ENCODE assay signal across 1 cellular context in the genomic region with DNA sequence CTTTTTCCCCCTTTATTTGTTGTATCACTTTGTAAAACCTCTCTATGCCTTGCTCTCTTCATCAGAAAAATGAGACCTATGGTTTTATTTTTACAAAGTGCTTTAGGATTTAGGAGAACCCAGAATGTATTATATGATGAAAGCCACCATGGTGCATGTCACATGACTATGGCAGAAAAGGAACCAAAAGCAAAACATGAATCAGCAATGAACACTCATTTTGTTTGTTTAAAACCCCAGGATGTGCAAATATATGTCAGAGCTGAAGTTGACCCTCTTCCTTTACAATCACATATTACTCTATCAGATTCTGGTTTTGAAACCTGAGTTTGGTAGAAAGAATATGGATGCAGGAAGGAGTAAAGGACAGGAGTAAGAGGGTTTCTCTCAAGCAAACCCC.
TF ChIP-seq lines count a peak whose summit lies in the region.

No MANE protein-coding gene starts in this region.

TF ChIP-seq in SK-N-SH treated with all-trans-retinoic acid at 6 μM for 48 hours, 23 proteins besides CTCF, POLR2A, EP300 and RAD21:
- TF ChIP-seq, protein P1, sequence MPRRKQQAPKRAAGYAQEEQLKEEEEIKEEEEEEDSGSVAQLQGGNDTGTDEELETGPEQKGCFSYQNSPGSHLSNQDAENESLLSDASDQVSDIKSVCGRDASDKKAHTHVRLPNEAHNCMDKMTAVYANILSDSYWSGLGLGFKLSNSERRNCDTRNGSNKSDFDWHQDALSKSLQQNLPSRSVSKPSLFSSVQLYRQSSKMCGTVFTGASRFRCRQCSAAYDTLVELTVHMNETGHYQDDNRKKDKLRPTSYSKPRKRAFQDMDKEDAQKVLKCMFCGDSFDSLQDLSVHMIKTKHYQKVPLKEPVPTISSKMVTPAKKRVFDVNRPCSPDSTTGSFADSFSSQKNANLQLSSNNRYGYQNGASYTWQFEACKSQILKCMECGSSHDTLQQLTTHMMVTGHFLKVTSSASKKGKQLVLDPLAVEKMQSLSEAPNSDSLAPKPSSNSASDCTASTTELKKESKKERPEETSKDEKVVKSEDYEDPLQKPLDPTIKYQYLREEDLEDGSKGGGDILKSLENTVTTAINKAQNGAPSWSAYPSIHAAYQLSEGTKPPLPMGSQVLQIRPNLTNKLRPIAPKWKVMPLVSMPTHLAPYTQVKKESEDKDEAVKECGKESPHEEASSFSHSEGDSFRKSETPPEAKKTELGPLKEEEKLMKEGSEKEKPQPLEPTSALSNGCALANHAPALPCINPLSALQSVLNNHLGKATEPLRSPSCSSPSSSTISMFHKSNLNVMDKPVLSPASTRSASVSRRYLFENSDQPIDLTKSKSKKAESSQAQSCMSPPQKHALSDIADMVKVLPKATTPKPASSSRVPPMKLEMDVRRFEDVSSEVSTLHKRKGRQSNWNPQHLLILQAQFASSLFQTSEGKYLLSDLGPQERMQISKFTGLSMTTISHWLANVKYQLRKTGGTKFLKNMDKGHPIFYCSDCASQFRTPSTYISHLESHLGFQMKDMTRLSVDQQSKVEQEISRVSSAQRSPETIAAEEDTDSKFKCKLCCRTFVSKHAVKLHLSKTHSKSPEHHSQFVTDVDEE (CRISPR knock-in tag; IDR thresholded peaks at IDR 0.05): no peak
- TF ChIP-seq, protein P2, sequence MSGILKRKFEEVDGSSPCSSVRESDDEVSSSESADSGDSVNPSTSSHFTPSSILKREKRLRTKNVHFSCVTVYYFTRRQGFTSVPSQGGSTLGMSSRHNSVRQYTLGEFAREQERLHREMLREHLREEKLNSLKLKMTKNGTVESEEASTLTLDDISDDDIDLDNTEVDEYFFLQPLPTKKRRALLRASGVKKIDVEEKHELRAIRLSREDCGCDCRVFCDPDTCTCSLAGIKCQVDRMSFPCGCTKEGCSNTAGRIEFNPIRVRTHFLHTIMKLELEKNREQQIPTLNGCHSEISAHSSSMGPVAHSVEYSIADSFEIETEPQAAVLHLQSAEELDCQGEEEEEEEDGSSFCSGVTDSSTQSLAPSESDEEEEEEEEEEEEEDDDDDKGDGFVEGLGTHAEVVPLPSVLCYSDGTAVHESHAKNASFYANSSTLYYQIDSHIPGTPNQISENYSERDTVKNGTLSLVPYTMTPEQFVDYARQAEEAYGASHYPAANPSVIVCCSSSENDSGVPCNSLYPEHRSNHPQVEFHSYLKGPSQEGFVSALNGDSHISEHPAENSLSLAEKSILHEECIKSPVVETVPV (CRISPR knock-in tag; IDR thresholded peaks at IDR 0.05): no peak
- no peak for TF ChIP-seq ZFP30 (CRISPR knock-in tag; IDR thresholded peaks at IDR 0.05)
- TF ChIP-seq, protein P3, sequence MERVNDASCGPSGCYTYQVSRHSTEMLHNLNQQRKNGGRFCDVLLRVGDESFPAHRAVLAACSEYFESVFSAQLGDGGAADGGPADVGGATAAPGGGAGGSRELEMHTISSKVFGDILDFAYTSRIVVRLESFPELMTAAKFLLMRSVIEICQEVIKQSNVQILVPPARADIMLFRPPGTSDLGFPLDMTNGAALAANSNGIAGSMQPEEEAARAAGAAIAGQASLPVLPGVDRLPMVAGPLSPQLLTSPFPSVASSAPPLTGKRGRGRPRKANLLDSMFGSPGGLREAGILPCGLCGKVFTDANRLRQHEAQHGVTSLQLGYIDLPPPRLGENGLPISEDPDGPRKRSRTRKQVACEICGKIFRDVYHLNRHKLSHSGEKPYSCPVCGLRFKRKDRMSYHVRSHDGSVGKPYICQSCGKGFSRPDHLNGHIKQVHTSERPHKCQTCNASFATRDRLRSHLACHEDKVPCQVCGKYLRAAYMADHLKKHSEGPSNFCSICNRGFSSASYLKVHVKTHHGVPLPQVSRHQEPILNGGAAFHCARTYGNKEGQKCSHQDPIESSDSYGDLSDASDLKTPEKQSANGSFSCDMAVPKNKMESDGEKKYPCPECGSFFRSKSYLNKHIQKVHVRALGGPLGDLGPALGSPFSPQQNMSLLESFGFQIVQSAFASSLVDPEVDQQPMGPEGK (CRISPR knock-in tag; IDR thresholded peaks at IDR 0.05; ENCODE audit: borderline replicate concordance): no peak
- no peak for TF ChIP-seq BACH2 (CRISPR knock-in tag; IDR thresholded peaks at IDR 0.05; ENCODE audit: borderline replicate concordance)
- no peak for TF ChIP-seq CSDC2 (CRISPR knock-in tag; IDR thresholded peaks at IDR 0.05)
- no peak for TF ChIP-seq SNAI2 (CRISPR knock-in tag; IDR thresholded peaks at IDR 0.05)
- no peak for TF ChIP-seq OSR1 (CRISPR knock-in tag; IDR thresholded peaks at IDR 0.05)
- TF ChIP-seq PPARA (CRISPR knock-in tag; IDR thresholded peaks at IDR 0.05; ENCODE audit: borderline replicate concordance): no peak
- no peak for TF ChIP-seq ZNF70 (CRISPR knock-in tag; IDR thresholded peaks at IDR 0.05)
- TF ChIP-seq ARNTL (CRISPR knock-in tag; IDR thresholded peaks at IDR 0.05; ENCODE audit: borderline replicate concordance, low read depth): no peak
- no peak for TF ChIP-seq ISL1 (CRISPR knock-in tag; IDR thresholded peaks at IDR 0.05)
- no peak for TF ChIP-seq GLIS3 (CRISPR knock-in tag; IDR thresholded peaks at IDR 0.05)
- TF ChIP-seq, protein P4, sequence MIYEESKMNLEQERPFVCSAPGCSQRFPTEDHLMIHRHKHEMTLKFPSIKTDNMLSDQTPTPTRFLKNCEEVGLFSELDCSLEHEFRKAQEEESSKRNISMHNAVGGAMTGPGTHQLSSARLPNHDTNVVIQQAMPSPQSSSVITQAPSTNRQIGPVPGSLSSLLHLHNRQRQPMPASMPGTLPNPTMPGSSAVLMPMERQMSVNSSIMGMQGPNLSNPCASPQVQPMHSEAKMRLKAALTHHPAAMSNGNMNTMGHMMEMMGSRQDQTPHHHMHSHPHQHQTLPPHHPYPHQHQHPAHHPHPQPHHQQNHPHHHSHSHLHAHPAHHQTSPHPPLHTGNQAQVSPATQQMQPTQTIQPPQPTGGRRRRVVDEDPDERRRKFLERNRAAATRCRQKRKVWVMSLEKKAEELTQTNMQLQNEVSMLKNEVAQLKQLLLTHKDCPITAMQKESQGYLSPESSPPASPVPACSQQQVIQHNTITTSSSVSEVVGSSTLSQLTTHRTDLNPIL (CRISPR knock-in tag; IDR thresholded peaks at IDR 0.05; ENCODE audit: low read depth): no peak
- TF ChIP-seq TCF4 (CRISPR knock-in tag; IDR thresholded peaks at IDR 0.05; ENCODE audit: borderline replicate concordance): no peak
- TF ChIP-seq ZNF8 (CRISPR knock-in tag; IDR thresholded peaks at IDR 0.05): no peak
- no peak for TF ChIP-seq ZNF565 (CRISPR knock-in tag; conservative IDR thresholded peaks at IDR 0.05; ENCODE audit: low read depth)
